Comparison of ENCODE assay signal across 17 cellular contexts in genomic region chr4:124753941-124754581, GRCh38. TPM values are rescaled to one million over a fixed set of nuclear protein-coding genes. Genes with fewer than 3 reads are reported as not detected.
DNase-seq lines count a peak whose midpoint lies in the region; ATAC-seq and TF ChIP-seq lines count a peak whose summit lies in the region.
"Had no signal": no experiment of that assay in that cellular context is flagged by ENCODE, and none has a peak within 500 bp of the region (broad histone marks: within the 10 kb centered on the region; RNA-seq: fewer than 3 reads in every experiment).

No MANE protein-coding gene starts in this region.

- peaks cover 9% of the 10 kb centered on the region for H3K4me1 Mint-ChIP-seq in Caco-2 (ENCODE audit: low read depth, unreplicated experiment)
- H3K4me1 Mint-ChIP-seq: CD14-positive monocyte, IgD-negative memory B cell, T-cell had no signal

- POLR2A ChIA-PET in Caco-2 (lab: Charles Lee): no interaction called here

- H3K23ac ChIP-seq in trophoblast cell (ENCODE audit: low read length): no peak overlapping the region

- H3K27ac ChIP-seq in lower lobe of right lung (no peak overlapping the region), trophoblast cell (ENCODE audit: low read depth, low read length) (no peak overlapping the region)

- H4K8ac ChIP-seq in trophoblast cell (ENCODE audit: low read depth, low read length): no peak overlapping the region

- H2BK5ac ChIP-seq in trophoblast cell (ENCODE audit: low read depth, low read length, poor library complexity): no peak overlapping the region

- no peak overlapping the region for H3K4ac ChIP-seq in trophoblast cell (ENCODE audit: low read depth, low read length)

- no peak overlapping the region for H3K9ac ChIP-seq in trophoblast cell (ENCODE audit: low read length)

- no peaks in the 10 kb centered on the region for H3K36me3 Mint-ChIP-seq in Caco-2 (ENCODE audit: insufficient read depth, unreplicated experiment)
- H3K36me3 Mint-ChIP-seq: CD14-positive monocyte, IgD-negative memory B cell, T-cell had no signal

- H3K27ac Mint-ChIP-seq in Caco-2 (ENCODE audit: unreplicated experiment): no peak overlapping the region
- H3K27ac Mint-ChIP-seq: CD14-positive monocyte, IgD-negative memory B cell, T-cell had no signal

- H3K79me2 ChIP-seq in trophoblast cell (ENCODE audit: control insufficient read depth, insufficient read depth, low read length, poor library complexity): no peaks in the 10 kb centered on the region

- BruUV-seq in Caco-2 (replicated peaks; lab: Mats Ljungman, UMichigan): no TSS peak

- ATAC-seq in lower lobe of right lung (peak; percentile 92 to 96), HG02610 (IDR thresholded peaks at IDR 0.05; ENCODE audit: unreplicated experiment) (no peak)
- ATAC-seq: T-cell had no signal

- no peak overlapping the region for H3K4me3 Mint-ChIP-seq in Caco-2 (ENCODE audit: unreplicated experiment)
- H3K4me3 Mint-ChIP-seq: CD14-positive monocyte, IgD-negative memory B cell, T-cell had no signal

- H2AK5ac ChIP-seq in trophoblast cell (ENCODE audit: low read length): no peak overlapping the region

- H3K9me3 ChIP-seq in Caco-2 (no peaks in the 10 kb centered on the region), lower lobe of right lung (no peaks in the 10 kb centered on the region), trophoblast cell (ENCODE audit: insufficient read depth, low read depth, low read length) (no peaks in the 10 kb centered on the region)

- H4K12ac ChIP-seq in trophoblast cell (ENCODE audit: low read depth, low read length): no peak overlapping the region

- H3K27me3 ChIP-seq in Caco-2 (replicated peaks; ENCODE audit: control insufficient read depth, insufficient read depth, low read length): no peaks in the 10 kb centered on the region
- H3K27me3 ChIP-seq in lower lobe of right lung (ENCODE audit: low read depth): no peaks in the 10 kb centered on the region
- no peaks in the 10 kb centered on the region for H3K27me3 ChIP-seq in trophoblast cell (ENCODE audit: insufficient read depth, low read length)

- H3K27me3 Mint-ChIP-seq in Caco-2 (ENCODE audit: insufficient read depth, unreplicated experiment): no peaks in the 10 kb centered on the region
- H3K27me3 Mint-ChIP-seq: IgD-negative memory B cell had no signal

- no peak overlapping the region for H2BK120ac ChIP-seq in trophoblast cell (ENCODE audit: insufficient read depth, low read length, poor library complexity)

- CTCF ChIA-PET in Caco-2 (lab: Charles Lee): no interaction called here

- H3K4me2 ChIP-seq in trophoblast cell (ENCODE audit: low read length): no peak overlapping the region

- no peak overlapping the region for H3K4me3 ChIP-seq in Caco-2 (ENCODE audit: low read depth, low read length)
- no peak overlapping the region for H3K4me3 ChIP-seq in lower lobe of right lung
- H3K4me3 ChIP-seq in trophoblast cell (ENCODE audit: low read depth, low read length): no peak overlapping the region

- no peak overlapping the region for H3K14ac ChIP-seq in trophoblast cell (ENCODE audit: low read length)

- no peak overlapping the region for H4K91ac ChIP-seq in trophoblast cell (ENCODE audit: low read depth, low read length)

- no peak overlapping the region for H2BK12ac ChIP-seq in trophoblast cell (ENCODE audit: low read length)

- no peaks in the 10 kb centered on the region for H3K79me1 ChIP-seq in trophoblast cell (ENCODE audit: low read length)

- H3K18ac ChIP-seq in trophoblast cell (ENCODE audit: low read length): no peak overlapping the region

- no peaks in the 10 kb centered on the region for H3K9me3 Mint-ChIP-seq in Caco-2 (ENCODE audit: unreplicated experiment)
- H3K9me3 Mint-ChIP-seq: T-cell had no signal

- H3K4me1 ChIP-seq in Caco-2 (no peaks in the 10 kb centered on the region; the same call in 1 of the 2 replicates), lower lobe of right lung (no peaks in the 10 kb centered on the region), trophoblast cell (ENCODE audit: control insufficient read depth in 1 of 2, insufficient read depth in 2 of 2, low read length in 2 of 2) (no peaks in the 10 kb centered on the region)

- H2AFZ ChIP-seq in trophoblast cell (ENCODE audit: insufficient read depth, low read length, poor library complexity): no peak overlapping the region

- intact Hi-C loops in Caco-2 (cut with micrococcal nuclease; ENCODE audit: unreplicated experiment) (no loop called here), lower lobe of right lung (cut with DNase I) (no loop called here)

- no CpG with 5 or more reads among the region's 4 CpGs for WGBS in trophoblast cell (ENCODE audit: extremely low coverage, insufficient coverage, insufficient read length)

- TF ChIP-seq CTCF in Caco-2 (IDR thresholded peaks at IDR 0.05; ENCODE audit: insufficient read depth in 1 of 2, low read depth in 1 of 2, low read length in 1 of 2, severe bottlenecking in 1 of 2, unreplicated experiment in 1 of 2) (no peak), lower lobe of right lung (IDR thresholded peaks at IDR 0.05) (no peak)

- H3K36me3 ChIP-seq in Caco-2 (ENCODE audit: control insufficient read depth, insufficient read depth, low read length) (no peaks in the 10 kb centered on the region), lower lobe of right lung (no peaks in the 10 kb centered on the region), trophoblast cell (ENCODE audit: control insufficient read depth in 1 of 2, insufficient read depth in 2 of 2, low read length in 2 of 2) (no peaks in the 10 kb centered on the region)

- DNase-seq in Caco-2 (peak; percentile 36 to 37), NCI-H146 treated with DMSO at 0.1 percent for 48 hours (lab: John Stamatoyannopoulos, UW; ENCODE audit: unreplicated experiment) (peak; percentile 17), SHP77 (lab: John Stamatoyannopoulos, UW) (peak; percentile 74 to 79), lower lobe of right lung (peak; percentile 57), trophoblast cell (no peak), DMS79 (lab: John Stamatoyannopoulos, UW) (no peak)
- DNase-seq in activated CD8-positive, alpha-beta memory T cell treated with anti-CD3 and anti-CD28 coated beads for 24 hours: no peak
- DNase-seq: activated naive CD4-positive, alpha-beta T cell; anterior cingulate cortex; cerebellar nuclear complex; GOT3; kidney glomerular epithelial cell; stimulated activated CD4-positive, alpha-beta T cell treated with anti-CD3 and anti-CD28 coated beads, Interleukin-12 subunit alpha, Interleukin-12 subunit beta, amount 100 ng/mL, for 4 hours; T-cell had no signal

RNA-seq across cellular contexts. Expression of gene ANKRD50, which starts 41.5 kb away (rescaled TPM):
- total RNA-seq in Caco-2 (2022) (7.0 and 7.7 TPM in 2 replicates), lower lobe of right lung (22.5 TPM)
- polyA plus RNA-seq in trophoblast cell (2013): 20.4 and 20.9 TPM in 2 replicates
- polyA plus RNA-seq: IgD-negative memory B cell had no signal

Comparison
In these comparisons a context has a peak if more than half of its experiments do, and no peak if none do; other contexts are left out.
1. DNase-seq: peak in Caco-2 (2 of 2), NCI-H146 treated with DMSO at 0.1 percent for 48 hours (single experiment), SHP77 (2 of 2) and lower lobe of right lung (single experiment); none in trophoblast cell (0 of 2), DMS79 (single experiment) and activated CD8-positive, alpha-beta memory T cell treated with anti-CD3 and anti-CD28 coated beads for 24 hours (single experiment).